ENCODE assay signal across 11 cellular contexts in genomic region chr1:30745156-30745833, GRCh38. TPM values are rescaled to one million over a fixed set of nuclear protein-coding genes. Genes with fewer than 3 reads are reported as not detected.
DNase-seq lines count a peak whose midpoint lies in the region; ATAC-seq and TF ChIP-seq lines count a peak whose summit lies in the region.
"Had no signal": no experiment of that assay in that cellular context is flagged by ENCODE, and none has a peak within 500 bp of the region (broad histone marks: within the 10 kb centered on the region; RNA-seq: fewer than 3 reads in every experiment).

No MANE protein-coding gene starts in this region.

- no peaks in the 10 kb centered on the region for H3K9me3 Mint-ChIP-seq in activated CD8-positive, alpha-beta T cell treated with anti-CD3 and anti-CD28 coated beads for 36 hours

- H3K4me3 ChIP-seq in liver (ENCODE audit: low read depth in 1 of 3, low read length in 3 of 3) = no peak overlapping the region
- no peak overlapping the region for H3K4me3 ChIP-seq in upper lobe of left lung
- no peak overlapping the region for H3K4me3 ChIP-seq in A673 (ENCODE audit: low read depth, low read length, poor library complexity, severe bottlenecking)
- H3K4me3 ChIP-seq: ovary had no signal

- no peak for ATAC-seq in activated CD8-positive, alpha-beta T cell treated with anti-CD3 and anti-CD28 coated beads for 36 hours
- no peak for ATAC-seq in upper lobe of left lung (ENCODE audit: low FRiP score in 2 of 2)

- CTCF ChIA-PET in activated CD8-positive, alpha-beta T cell treated with anti-CD3 and anti-CD28 coated beads for 36 hours (lab: Charles Lee) = interaction anchor here (1.3 to 9.2 kb wide), 10 partner anchors 9 to 35 kb away, joined by 4 to 80 read pairs (median 10); partner anchors contain the start of gene LAPTM5
- CTCF ChIA-PET in A673 (lab: Charles Lee) = no interaction called here

- peak; percentile 42 for DNase-seq in stimulated activated CD4-positive, alpha-beta T cell treated with anti-CD3 and anti-CD28 coated beads, Interleukin-15, amount 100 ng/mL, for 24 hours
- DNase-seq in stimulated activated CD4-positive, alpha-beta T cell treated with anti-CD3 and anti-CD28 coated beads, Interleukin-2, amount 100 ng/mL, for 48 hours = no peak
- DNase-seq in activated CD8-positive, alpha-beta T cell treated with anti-CD3 and anti-CD28 coated beads for 36 hours = peak; percentile 57
- no peak for DNase-seq in upper lobe of left lung
- DNase-seq in DMS 273 (lab: John Stamatoyannopoulos, UW; ENCODE audit: unreplicated experiment) = no peak
- DNase-seq in SIG-M5 (lab: John Stamatoyannopoulos, UW) = no peak
- no peak for DNase-seq in A673 (ENCODE audit: low spot score)
- DNase-seq: NCI-H2029 treated with DMSO at 0.1 percent for 48 hours; ovary; stimulated activated CD4-positive, alpha-beta T cell treated with anti-CD3 and anti-CD28 coated beads, Interleukin-4, amount 100 ng/mL, for 4 hours had no signal

- no peaks in the 10 kb centered on the region for H3K9me3 ChIP-seq in liver (ENCODE audit: control insufficient read depth in 4 of 4, low read length in 3 of 4)
- no peaks in the 10 kb centered on the region for H3K9me3 ChIP-seq in upper lobe of left lung
- H3K9me3 ChIP-seq in A673 (ENCODE audit: low read depth, low read length, poor library complexity, severe bottlenecking) = no peaks in the 10 kb centered on the region
- H3K9me3 ChIP-seq: ovary had no signal

- intact Hi-C loops in activated CD8-positive, alpha-beta T cell treated with anti-CD3 and anti-CD28 coated beads for 36 hours (cut with micrococcal nuclease) = no loop called here
- intact Hi-C loops in A673 (cut with micrococcal nuclease; ENCODE audit: unreplicated experiment) = no loop called here

- no TSS peak for BruUV-seq in A673 (replicated peaks; lab: Mats Ljungman, UMichigan)

- peak overlapping the region in 1 of 2 donors; percentile 35 for H3K27ac ChIP-seq in liver (ENCODE audit: low read depth in 1 of 2, low read length in 2 of 2)
- peak overlapping the region in 3 of 4 donors; percentile 8 to 94 (median 92) for H3K27ac ChIP-seq in upper lobe of left lung
- no peak overlapping the region for H3K27ac ChIP-seq in A673 (ENCODE audit: low read depth, low read length, poor library complexity, severe bottlenecking)
- H3K27ac ChIP-seq: ovary had no signal

- TF ChIP-seq CTCF in activated CD8-positive, alpha-beta T cell treated with anti-CD3 and anti-CD28 coated beads for 36 hours (IDR thresholded peaks at IDR 0.05) = no peak
- TF ChIP-seq CTCF in liver (IDR thresholded peaks at IDR 0.05; ENCODE audit: low read depth, low read length, missing input control) = no peak
- no peak for TF ChIP-seq CTCF in upper lobe of left lung (IDR thresholded peaks at IDR 0.05)
- TF ChIP-seq CTCF in A673 (conservative IDR thresholded peaks at IDR 0.05; ENCODE audit: low read depth, low read length) = no peak

- 63% methylated on average over 14 of the region's 14 CpGs for WGBS in liver
- 76 to 85% methylated on average over 13 to 14 of the region's 14 CpGs for WGBS in upper lobe of left lung, 2 donors

- no peak for TF ChIP-seq POLR2A in upper lobe of left lung (IDR thresholded peaks at IDR 0.05)

- no peak overlapping the region for H3K9ac ChIP-seq in liver (ENCODE audit: low read depth in 1 of 2, low read length in 2 of 2)

- H3K4me1 ChIP-seq in liver (ENCODE audit: control insufficient read depth in 4 of 4, insufficient read depth in 4 of 4, low read length in 3 of 4) (peaks cover 0 to 8% (median 5%) of the 10 kb centered on the region in 4 donors), upper lobe of left lung (peaks cover 29 to 83% (median 61%) of the 10 kb centered on the region in 4 donors), A673 (ENCODE audit: insufficient read depth, low read length, poor library complexity, severe bottlenecking) (no peaks in the 10 kb centered on the region)

- H3K36me3 ChIP-seq in liver (ENCODE audit: control insufficient read depth in 4 of 4, insufficient read depth in 3 of 4, low read depth in 1 of 4, low read length in 3 of 4) (no peaks in the 10 kb centered on the region), upper lobe of left lung (peaks cover 0 to 17% (median 6%) of the 10 kb centered on the region in 4 donors), A673 (ENCODE audit: insufficient read depth, low read length, poor library complexity, severe bottlenecking) (no peaks in the 10 kb centered on the region)
- H3K36me3 ChIP-seq: ovary had no signal

- H3K27me3 ChIP-seq in liver (ENCODE audit: control insufficient read depth in 4 of 4, insufficient read depth in 4 of 4, low read length in 3 of 4) (no peaks in the 10 kb centered on the region), upper lobe of left lung (no peaks in the 10 kb centered on the region), A673 (replicated peaks; ENCODE audit: insufficient read depth, low read depth, low read length, poor library complexity) (no peaks in the 10 kb centered on the region)
- H3K27me3 ChIP-seq: ovary had no signal

- H3K4me3 Mint-ChIP-seq in activated CD8-positive, alpha-beta T cell treated with anti-CD3 and anti-CD28 coated beads for 36 hours = peak overlapping the region; percentile 87

- H3K4me1 Mint-ChIP-seq in activated CD8-positive, alpha-beta T cell treated with anti-CD3 and anti-CD28 coated beads for 36 hours (ENCODE audit: low read depth) = peaks cover 99% of the 10 kb centered on the region

- no peak for TF ChIP-seq RAD21 in liver (IDR thresholded peaks at IDR 0.05)

- H3K27ac Mint-ChIP-seq in activated CD8-positive, alpha-beta T cell treated with anti-CD3 and anti-CD28 coated beads for 36 hours = peak overlapping the region; percentile 98

- H3K27me3 Mint-ChIP-seq in activated CD8-positive, alpha-beta T cell treated with anti-CD3 and anti-CD28 coated beads for 36 hours = no peaks in the 10 kb centered on the region

- POLR2A ChIA-PET in activated CD8-positive, alpha-beta T cell treated with anti-CD3 and anti-CD28 coated beads for 36 hours (lab: Charles Lee) = interaction anchor here (0.8 to 36.3 kb wide), 3 partner anchors 13 to 15 kb away, joined by 4 to 671 read pairs (median 44); partner anchors contain the start of gene LAPTM5
- POLR2A ChIA-PET in A673 (lab: Charles Lee; ENCODE audit: low non-redundant PET) = no interaction called here

- peaks cover 75% of the 10 kb centered on the region for H3K36me3 Mint-ChIP-seq in activated CD8-positive, alpha-beta T cell treated with anti-CD3 and anti-CD28 coated beads for 36 hours (ENCODE audit: low read depth)

- TF ChIP-seq EP300 in upper lobe of left lung (IDR thresholded peaks at IDR 0.05) = no peak

TF ChIP-seq in liver, 16 proteins besides CTCF, POLR2A, EP300 and RAD21 (continues in another document):
- TF ChIP-seq ZBTB33 (IDR thresholded peaks at IDR 0.05) (no peak), EGR1 (IDR thresholded peaks at IDR 0.05; ENCODE audit: low read depth in 2 of 2) (no peak)
- TF ChIP-seq, protein P1, sequence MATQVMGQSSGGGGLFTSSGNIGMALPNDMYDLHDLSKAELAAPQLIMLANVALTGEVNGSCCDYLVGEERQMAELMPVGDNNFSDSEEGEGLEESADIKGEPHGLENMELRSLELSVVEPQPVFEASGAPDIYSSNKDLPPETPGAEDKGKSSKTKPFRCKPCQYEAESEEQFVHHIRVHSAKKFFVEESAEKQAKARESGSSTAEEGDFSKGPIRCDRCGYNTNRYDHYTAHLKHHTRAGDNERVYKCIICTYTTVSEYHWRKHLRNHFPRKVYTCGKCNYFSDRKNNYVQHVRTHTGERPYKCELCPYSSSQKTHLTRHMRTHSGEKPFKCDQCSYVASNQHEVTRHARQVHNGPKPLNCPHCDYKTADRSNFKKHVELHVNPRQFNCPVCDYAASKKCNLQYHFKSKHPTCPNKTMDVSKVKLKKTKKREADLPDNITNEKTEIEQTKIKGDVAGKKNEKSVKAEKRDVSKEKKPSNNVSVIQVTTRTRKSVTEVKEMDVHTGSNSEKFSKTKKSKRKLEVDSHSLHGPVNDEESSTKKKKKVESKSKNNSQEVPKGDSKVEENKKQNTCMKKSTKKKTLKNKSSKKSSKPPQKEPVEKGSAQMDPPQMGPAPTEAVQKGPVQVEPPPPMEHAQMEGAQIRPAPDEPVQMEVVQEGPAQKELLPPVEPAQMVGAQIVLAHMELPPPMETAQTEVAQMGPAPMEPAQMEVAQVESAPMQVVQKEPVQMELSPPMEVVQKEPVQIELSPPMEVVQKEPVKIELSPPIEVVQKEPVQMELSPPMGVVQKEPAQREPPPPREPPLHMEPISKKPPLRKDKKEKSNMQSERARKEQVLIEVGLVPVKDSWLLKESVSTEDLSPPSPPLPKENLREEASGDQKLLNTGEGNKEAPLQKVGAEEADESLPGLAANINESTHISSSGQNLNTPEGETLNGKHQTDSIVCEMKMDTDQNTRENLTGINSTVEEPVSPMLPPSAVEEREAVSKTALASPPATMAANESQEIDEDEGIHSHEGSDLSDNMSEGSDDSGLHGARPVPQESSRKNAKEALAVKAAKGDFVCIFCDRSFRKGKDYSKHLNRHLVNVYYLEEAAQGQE (IDR thresholded peaks at IDR 0.05) = no peak
- TF ChIP-seq, protein P2, sequence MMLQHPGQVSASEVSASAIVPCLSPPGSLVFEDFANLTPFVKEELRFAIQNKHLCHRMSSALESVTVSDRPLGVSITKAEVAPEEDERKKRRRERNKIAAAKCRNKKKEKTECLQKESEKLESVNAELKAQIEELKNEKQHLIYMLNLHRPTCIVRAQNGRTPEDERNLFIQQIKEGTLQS (IDR thresholded peaks at IDR 0.05) = no peak

RNA-seq across cellular contexts. Expression of gene LAPTM5, which starts 12.3 kb away (rescaled TPM):
- total RNA-seq in activated CD8-positive, alpha-beta T cell treated with anti-CD3 and anti-CD28 coated beads for 36 hours = 100 to 1,000 TPM; 229 to 237 TPM
- 10 to 100 TPM; 22.3 to 33.8 TPM for total RNA-seq in liver
- 10 to 100 TPM; 18.0 to 46.2 TPM for polyA plus RNA-seq in liver
- total RNA-seq in upper lobe of left lung = 100 to 1,000 TPM; 148 to 624 (median 225) TPM
- not detected in 2 replicates for total RNA-seq in A673 (2021)

RNA-seq across cellular contexts. Expression of gene MATN1, which starts 21.9 kb away (rescaled TPM):
- total RNA-seq in activated CD8-positive, alpha-beta T cell treated with anti-CD3 and anti-CD28 coated beads for 36 hours = 1 to 10 TPM in 1 of 2 experiments, under 1 TPM in 1; 0.45 to 1.4 TPM
- total RNA-seq in liver (under 1 TPM in 1 of 2 donors, not detected in 1; 0.19 TPM), upper lobe of left lung (under 1 TPM in 1 of 6 donors, not detected in 5; 0.15 TPM), A673 (2021) (not detected in 2 replicates)
- not detected for polyA plus RNA-seq in liver

Comparison
In these comparisons a context has a peak if more than half of its experiments do, and no peak if none do; other contexts are left out.
1. DNase-seq: peak in stimulated activated CD4-positive, alpha-beta T cell treated with anti-CD3 and anti-CD28 coated beads, Interleukin-15, amount 100 ng/mL, for 24 hours (single experiment) and activated CD8-positive, alpha-beta T cell treated with anti-CD3 and anti-CD28 coated beads for 36 hours (single experiment); none in stimulated activated CD4-positive, alpha-beta T cell treated with anti-CD3 and anti-CD28 coated beads, Interleukin-2, amount 100 ng/mL, for 48 hours (0 of 2), upper lobe of left lung (0 of 2), DMS 273 (single experiment), SIG-M5 (single experiment) and A673 (single experiment).
2. RNA of gene LAPTM5, which starts 12.3 kb away (total RNA-seq): 148 to 624 TPM in upper lobe of left lung, 229 to 237 TPM in activated CD8-positive, alpha-beta T cell treated with anti-CD3 and anti-CD28 coated beads for 36 hours and 22.3 to 33.8 TPM in liver; not detected in A673; every median in the first group is over 10 times any median in the second.